ENCODE assay signal across 1 cellular context in genomic region chr9:136177224-136177623, GRCh38.
TF ChIP-seq lines count a peak whose summit lies in the region.

No MANE protein-coding gene starts in this region.

TF ChIP-seq in WTC11, 78 proteins besides CTCF, POLR2A, EP300 and RAD21 (continued from another document):
- TF ChIP-seq ARID4B (CRISPR knock-in tag; IDR thresholded peaks at IDR 0.05; ENCODE audit: borderline replicate concordance) (no peak), ZNF138 (CRISPR knock-in tag; conservative IDR thresholded peaks at IDR 0.05) (no peak), SOX15 (CRISPR knock-in tag; IDR thresholded peaks at IDR 0.05) (no peak), ZNF532 (CRISPR knock-in tag; IDR thresholded peaks at IDR 0.05; ENCODE audit: borderline replicate concordance) (no peak), MXD4 (CRISPR knock-in tag; IDR thresholded peaks at IDR 0.05; ENCODE audit: borderline replicate concordance) (no peak), NFYB (CRISPR knock-in tag; conservative IDR thresholded peaks at IDR 0.05; ENCODE audit: low read depth) (no peak), ZNF121 (CRISPR knock-in tag; IDR thresholded peaks at IDR 0.05) (no peak), HMGA2 (CRISPR knock-in tag; IDR thresholded peaks at IDR 0.05) (no peak), EMX1 (CRISPR knock-in tag; IDR thresholded peaks at IDR 0.05) (no peak), STAT6 (CRISPR knock-in tag; conservative IDR thresholded peaks at IDR 0.05; ENCODE audit: low read depth) (no peak), CREM (CRISPR knock-in tag; IDR thresholded peaks at IDR 0.05) (no peak)
- TF ChIP-seq, protein P1, sequence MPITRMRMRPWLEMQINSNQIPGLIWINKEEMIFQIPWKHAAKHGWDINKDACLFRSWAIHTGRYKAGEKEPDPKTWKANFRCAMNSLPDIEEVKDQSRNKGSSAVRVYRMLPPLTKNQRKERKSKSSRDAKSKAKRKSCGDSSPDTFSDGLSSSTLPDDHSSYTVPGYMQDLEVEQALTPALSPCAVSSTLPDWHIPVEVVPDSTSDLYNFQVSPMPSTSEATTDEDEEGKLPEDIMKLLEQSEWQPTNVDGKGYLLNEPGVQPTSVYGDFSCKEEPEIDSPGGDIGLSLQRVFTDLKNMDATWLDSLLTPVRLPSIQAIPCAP (CRISPR knock-in tag; IDR thresholded peaks at IDR 0.05), result no peak
- TF ChIP-seq, protein P2, sequence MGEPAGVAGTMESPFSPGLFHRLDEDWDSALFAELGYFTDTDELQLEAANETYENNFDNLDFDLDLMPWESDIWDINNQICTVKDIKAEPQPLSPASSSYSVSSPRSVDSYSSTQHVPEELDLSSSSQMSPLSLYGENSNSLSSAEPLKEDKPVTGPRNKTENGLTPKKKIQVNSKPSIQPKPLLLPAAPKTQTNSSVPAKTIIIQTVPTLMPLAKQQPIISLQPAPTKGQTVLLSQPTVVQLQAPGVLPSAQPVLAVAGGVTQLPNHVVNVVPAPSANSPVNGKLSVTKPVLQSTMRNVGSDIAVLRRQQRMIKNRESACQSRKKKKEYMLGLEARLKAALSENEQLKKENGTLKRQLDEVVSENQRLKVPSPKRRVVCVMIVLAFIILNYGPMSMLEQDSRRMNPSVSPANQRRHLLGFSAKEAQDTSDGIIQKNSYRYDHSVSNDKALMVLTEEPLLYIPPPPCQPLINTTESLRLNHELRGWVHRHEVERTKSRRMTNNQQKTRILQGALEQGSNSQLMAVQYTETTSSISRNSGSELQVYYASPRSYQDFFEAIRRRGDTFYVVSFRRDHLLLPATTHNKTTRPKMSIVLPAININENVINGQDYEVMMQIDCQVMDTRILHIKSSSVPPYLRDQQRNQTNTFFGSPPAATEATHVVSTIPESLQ (CRISPR knock-in tag; IDR thresholded peaks at IDR 0.05), result no peak
